ENCODE assay signal across 24 cellular contexts in genomic region chr4:21915761-21916160, GRCh38.
"Had no signal": no experiment of that assay in that cellular context is flagged by ENCODE, and none has a peak within 500 bp of the region (broad histone marks: within the 10 kb centered on the region; RNA-seq: fewer than 3 reads in every experiment).

No MANE protein-coding gene starts in this region.

- DNase-seq: activated CD4-positive, alpha-beta T cell treated with anti-CD3 and anti-CD28 coated beads for 1 hour; activated CD4-positive, alpha-beta T cell treated with anti-CD3 and anti-CD28 coated beads for 48 hours; activated CD4-positive, alpha-beta T cell treated with anti-CD3 and anti-CD28 coated beads, Interleukin-2, amount 50 U/mL, for 4 hours; activated CD4-positive, CD25-positive, alpha-beta regulatory T cell; activated CD8-positive, alpha-beta T cell treated with anti-CD3 and anti-CD28 coated beads for 36 hours; activated effector memory CD4-positive, alpha-beta T cell treated with anti-CD3 and anti-CD28 coated beads, Interleukin-2, amount 50 U/mL, for 16 hours; activated naive CD4-positive, alpha-beta T cell; activated naive CD8-positive, alpha-beta T cell treated with anti-CD3 and anti-CD28 coated beads, Interleukin-2, amount 10 ng/mL, durations not matched to agents 7 days and 5 days; activated T-cell treated with anti-CD3 and anti-CD28 coated beads, Interleukin-2, amount 50 U/mL, for 1 hour; activated T-cell treated with anti-CD3 and anti-CD28 coated beads, Interleukin-2, amount 50 U/mL, for 72 hours; IMR-90; NCI-H1048; NCI-H1436 treated with DMSO at 0.1 percent for 48 hours; NCI-H1694 treated with DMSO at 0.1 percent for 48 hours; NCI-H2029; NCI-H2171 treated with DMSO at 0.1 percent for 48 hours; NCI-H226; NCI-H446 treated with DMSO at 0.1 percent for 48 hours; NCI-H69; NCI-H82; OCI-M1; Right ventricle myocardium superior; T1000; WERI-Rb-1 had no signal
